31 cellular contexts compared by ENCODE assay signal in the genomic region with DNA sequence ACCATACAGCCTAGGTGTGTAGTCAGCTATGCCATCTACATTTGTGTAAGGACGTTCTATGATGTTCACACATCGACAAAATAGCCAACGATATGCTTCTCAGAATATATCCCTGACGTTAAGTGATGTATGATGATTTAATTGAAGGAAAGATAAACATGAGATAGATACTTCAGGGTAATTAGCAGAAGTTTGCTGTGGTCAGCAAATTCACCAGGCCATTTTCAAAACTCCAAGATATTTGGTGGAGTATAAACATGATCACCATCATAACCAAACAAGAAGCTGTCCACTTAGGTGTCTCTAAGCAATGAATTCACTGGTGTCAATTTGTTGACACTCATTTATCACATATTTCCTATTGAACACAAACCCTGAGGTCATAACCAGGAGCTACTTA.
"Had no signal": no experiment of that assay in that cellular context is flagged by ENCODE, and none has a peak within 500 bp of the region (broad histone marks: within the 10 kb centered on the region; RNA-seq: fewer than 3 reads in every experiment).

No MANE protein-coding gene starts in this region.

- H3K36me3 Mint-ChIP-seq: mesothelial cell of epicardium; naive B cell; stimulated activated effector memory CD8-positive, alpha-beta T cell treated with anti-CD3 and anti-CD28 coated beads, Interleukin-12 subunit alpha, Interleukin-12 subunit beta, amount 100 ng/mL, for 72 hours had no signal

- H3K4me1 ChIP-seq: left lung, pancreas, prostate gland, sigmoid colon, suprapubic skin, upper lobe of right lung had no signal

- ATAC-seq: left colon; left lung; pancreas; right cardiac atrium; stimulated activated effector memory CD8-positive, alpha-beta T cell treated with anti-CD3 and anti-CD28 coated beads, Interleukin-12 subunit alpha, Interleukin-12 subunit beta, amount 100 ng/mL, for 72 hours; upper lobe of right lung had no signal

- H3K4me3 ChIP-seq: left lung, lung, pancreas, prostate gland, sigmoid colon, spleen, suprapubic skin, thoracic aorta, tibial artery, upper lobe of right lung had no signal

- H3K27ac ChIP-seq: left lung, pancreas, prostate gland, sigmoid colon, spleen, suprapubic skin, thoracic aorta, upper lobe of right lung had no signal

- H3K36me3 ChIP-seq: left lung, pancreas, prostate gland, sigmoid colon, spleen, suprapubic skin, thoracic aorta, tibial artery, upper lobe of right lung had no signal

- H3K4me3 Mint-ChIP-seq: mesothelial cell of epicardium; naive B cell; nephron; neural crest cell; stimulated activated effector memory CD8-positive, alpha-beta T cell treated with anti-CD3 and anti-CD28 coated beads, Interleukin-12 subunit alpha, Interleukin-12 subunit beta, amount 100 ng/mL, for 72 hours; stimulated activated naive CD8-positive, alpha-beta T cell treated with anti-CD3 and anti-CD28 coated beads, Interleukin-15, Interleukin-2, amounts not matched to agents 100 ng/mL and 50 ng/mL, for 24 hours had no signal

- DNase-seq: hypothalamus; immature natural killer cell; kidney; left colon; left lung; mesendoderm; naive B cell; nucleus accumbens; pancreas; posterior cingulate gyrus; retina; right cardiac atrium; sigmoid colon; small intestine; spleen; stimulated activated CD4-positive, alpha-beta T cell treated with anti-CD3 and anti-CD28 coated beads, Interleukin-4, amount 100 ng/mL, for 24 hours; stimulated activated naive CD4-positive, alpha-beta T cell; tibial artery; trophoblast cell; upper lobe of right lung had no signal

- H3K9me3 ChIP-seq: left lung, pancreas, prostate gland, sigmoid colon, spleen, suprapubic skin, thoracic aorta, tibial artery, upper lobe of right lung had no signal

- FAIRE-seq: islet of Langerhans, kidney, pancreas, small intestine, urothelium cell line had no signal

- H3K9me3 Mint-ChIP-seq: nephron had no signal

- H3K4me1 Mint-ChIP-seq: naive B cell had no signal

- H3K27ac Mint-ChIP-seq: immature natural killer cell; mesothelial cell of epicardium; naive B cell; nephron; stimulated activated effector memory CD8-positive, alpha-beta T cell treated with anti-CD3 and anti-CD28 coated beads, Interleukin-12 subunit alpha, Interleukin-12 subunit beta, amount 100 ng/mL, for 72 hours; stimulated activated naive CD8-positive, alpha-beta T cell treated with anti-CD3 and anti-CD28 coated beads, Interleukin-15, Interleukin-2, amounts not matched to agents 100 ng/mL and 50 ng/mL, for 24 hours had no signal

- H3K27me3 ChIP-seq: left lung, sigmoid colon, spleen, suprapubic skin, tibial artery, upper lobe of right lung had no signal
